8 cellular contexts compared by ENCODE assay signal in genomic region chr10:4849555-4850242, GRCh38. TPM values are rescaled to one million over a fixed set of nuclear protein-coding genes. Genes with fewer than 3 reads are reported as not detected.
DNase-seq lines count a peak whose midpoint lies in the region; ATAC-seq and TF ChIP-seq lines count a peak whose summit lies in the region.

No MANE protein-coding gene starts in this region.

- H3K4me1 Mint-ChIP-seq in T-helper 2 cell treated with Interferon-gamma antibody and Interleukin-4, amounts not matched to agents 5 μg/mL and 100 μg/mL, for 36 hours (ENCODE audit: low read depth) = peaks cover 11% of the 10 kb centered on the region

- WGBS in hepatocyte (ENCODE audit: low lambda C conversion rate, missing lambda C conversion rate) = 9% methylated on average over 12 of the region's 12 CpGs

- DNase-seq in A172 (ENCODE audit: low spot score) = peak; percentile 97
- peak; percentile 68 for DNase-seq in NCI-H2029 (lab: John Stamatoyannopoulos, UW)
- DNase-seq in T-helper 2 cell treated with Interferon-gamma antibody and Interleukin-4, amounts not matched to agents 5 μg/mL and 100 μg/mL, for 36 hours (ENCODE audit: low spot score) = peak; percentile 82
- DNase-seq in ascending aorta (ENCODE audit: low spot score in 2 of 2) = peak; percentile 55 to 97
- DNase-seq in hepatocyte (ENCODE audit: low spot score) = peak; percentile 96
- peak; percentile 85 for DNase-seq in skeletal muscle cell (ENCODE audit: low read depth)

- TF ChIP-seq CTCF in ascending aorta (IDR thresholded peaks at IDR 0.05) (peak; percentile 96 to 99 (median 99)), hepatocyte (IDR thresholded peaks at IDR 0.05; ENCODE audit: poor library complexity) (peak; percentile 100)

- H3K4me1 ChIP-seq in ascending aorta (peaks cover 2 to 26% of the 10 kb centered on the region in 2 donors), hepatocyte (ENCODE audit: insufficient read depth) (peaks cover 36% of the 10 kb centered on the region)

- H3K36me3 ChIP-seq in ascending aorta (no peaks in the 10 kb centered on the region), hepatocyte (replicated peaks; ENCODE audit: insufficient read depth, low read depth) (no peaks in the 10 kb centered on the region)

- H3K27ac Mint-ChIP-seq in T-helper 2 cell treated with Interferon-gamma antibody and Interleukin-4, amounts not matched to agents 5 μg/mL and 100 μg/mL, for 36 hours = peak overlapping the region; percentile 63

- H3K9me2 ChIP-seq in hepatocyte (replicated peaks; ENCODE audit: insufficient read depth) = no peaks in the 10 kb centered on the region

- intact Hi-C loops in ascending aorta (cut with DNase I) = loop anchor here (1.0 to 10.0 kb wide), 7 partner anchors 53 to 585 kb away; partner anchors contain the start of gene AKR1C3

- peaks cover 5% of the 10 kb centered on the region for H3K36me3 Mint-ChIP-seq in T-helper 2 cell treated with Interferon-gamma antibody and Interleukin-4, amounts not matched to agents 5 μg/mL and 100 μg/mL, for 36 hours (ENCODE audit: low read depth)

- no peaks in the 10 kb centered on the region for H3K9me3 Mint-ChIP-seq in T-helper 2 cell treated with Interferon-gamma antibody and Interleukin-4, amounts not matched to agents 5 μg/mL and 100 μg/mL, for 36 hours

- ATAC-seq in GM18511 (IDR thresholded peaks at IDR 0.05; ENCODE audit: unreplicated experiment) (peak; percentile 91), HG03025 (IDR thresholded peaks at IDR 0.05; ENCODE audit: low FRiP score, unreplicated experiment) (peak; percentile 88)

- peak overlapping the region; percentile 48 for H3K4me3 Mint-ChIP-seq in T-helper 2 cell treated with Interferon-gamma antibody and Interleukin-4, amounts not matched to agents 5 μg/mL and 100 μg/mL, for 36 hours

- no peaks in the 10 kb centered on the region for H3K27me3 Mint-ChIP-seq in T-helper 2 cell treated with Interferon-gamma antibody and Interleukin-4, amounts not matched to agents 5 μg/mL and 100 μg/mL, for 36 hours (ENCODE audit: low read depth)

- peak overlapping the region; percentile 45 for H2AFZ ChIP-seq in hepatocyte

- H3K27ac ChIP-seq in ascending aorta (peak overlapping the region; percentile 37 to 39), hepatocyte (peak overlapping the region; percentile 55)

- H3K4me3 ChIP-seq in ascending aorta (no peak overlapping the region), hepatocyte (no peak overlapping the region), skeletal muscle cell (ENCODE audit: low read depth, low read length) (no peak overlapping the region)

- H4K20me1 ChIP-seq in hepatocyte (ENCODE audit: insufficient read depth, poor library complexity, severe bottlenecking) = no peaks in the 10 kb centered on the region

- H3K4me2 ChIP-seq in hepatocyte = peak overlapping the region; percentile 24

- H3K9me3 ChIP-seq in ascending aorta (no peaks in the 10 kb centered on the region), hepatocyte (ENCODE audit: low read depth) (no peaks in the 10 kb centered on the region)

- no peaks in the 10 kb centered on the region for H3K27me3 ChIP-seq in ascending aorta
- H3K27me3 ChIP-seq in hepatocyte = no peaks in the 10 kb centered on the region

- no peaks in the 10 kb centered on the region for H3K79me2 ChIP-seq in hepatocyte

RNA-seq across cellular contexts. Expression of gene AKR1E2, which starts 23.7 kb away (rescaled TPM):
- not detected in 2 replicates for total RNA-seq in A172 (2014; rRNA removed; shearing (Covaris generic))
- total RNA-seq in ascending aorta (0.53 TPM), hepatocyte (1.5 and 4.2 TPM in 2 replicates)
- 1.6 and 1.9 TPM in 2 replicates for polyA plus RNA-seq in hepatocyte
